Comparison of ENCODE assay signal across 10 cellular contexts in the genomic region with DNA sequence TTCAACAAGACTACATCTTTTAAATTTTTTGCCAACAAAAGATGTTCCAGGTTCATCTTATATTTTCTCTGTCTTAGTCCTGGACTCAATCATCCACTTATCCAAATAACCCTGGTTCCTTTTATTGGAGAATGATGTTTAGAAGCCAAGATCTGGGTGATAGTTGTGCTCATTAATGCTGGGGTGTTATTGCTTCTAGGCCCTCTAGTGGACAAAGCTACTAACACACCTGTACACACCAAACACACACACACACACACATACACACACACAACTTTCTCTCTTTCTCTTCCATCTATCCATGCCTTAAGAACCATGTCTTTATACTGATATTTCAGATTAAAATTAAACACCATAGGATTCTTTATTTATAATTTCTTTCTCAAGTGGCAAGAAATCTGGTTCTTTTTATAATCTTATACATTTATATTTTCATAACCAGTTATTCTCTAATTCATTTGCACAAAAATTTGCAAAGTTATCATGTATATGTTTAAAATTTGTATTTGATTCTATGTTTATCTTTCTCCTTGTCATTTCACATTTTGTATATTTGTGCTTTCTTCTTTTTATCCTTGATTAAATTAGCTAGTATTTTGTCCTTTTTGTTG.
DNase-seq lines count a peak whose midpoint lies in the region; ATAC-seq, FAIRE-seq and TF ChIP-seq lines count a peak whose summit lies in the region.
"Had no signal": no experiment of that assay in that cellular context is flagged by ENCODE, and none has a peak within 500 bp of the region (broad histone marks: within the 10 kb centered on the region; RNA-seq: fewer than 3 reads in every experiment).

No MANE protein-coding gene starts in this region.

- intact Hi-C loops in esophagus squamous epithelium (cut with DNase I), result no loop called here

- DNase-seq in BJ (ENCODE audit: low read depth) (no peak), GM19239 (ENCODE audit: insufficient read length, low spot score) (no peak), RWPE1 (ENCODE audit: low spot score) (no peak), glomerular visceral epithelial cell (ENCODE audit: extremely low spot score) (peak; percentile 36), islet precursor cell (no peak), COR-L47 (lab: John Stamatoyannopoulos, UW) (no peak), esophagus squamous epithelium (lab: John Stamatoyannopoulos, UW) (no peak)
- DNase-seq: NCI-H2029 treated with DMSO at 0.1 percent for 48 hours had no signal

- H3K4me3 ChIP-seq in BJ (ENCODE audit: low read depth, low read length) (no peak overlapping the region), esophagus squamous epithelium (no peak overlapping the region)
- H3K4me3 ChIP-seq: suprapubic skin had no signal

- no peak for ATAC-seq in GM21515 (IDR thresholded peaks at IDR 0.05; ENCODE audit: unreplicated experiment)

- TF ChIP-seq CTCF in BJ (IDR thresholded peaks at IDR 0.05; ENCODE audit: insufficient read depth, low read depth, low read length), result peak; percentile 36
- TF ChIP-seq CTCF in RWPE1 (conservative IDR thresholded peaks at IDR 0.05; ENCODE audit: low read depth), result peak; percentile 31
- peak in 3 of 6 experiments; percentile 7 to 47 (median 12) for TF ChIP-seq CTCF in esophagus squamous epithelium (IDR thresholded peaks at IDR 0.05)

- H3K27ac ChIP-seq in RWPE1 (no peak overlapping the region), esophagus squamous epithelium (no peak overlapping the region)
- H3K27ac ChIP-seq: suprapubic skin had no signal

- H3K27me3 ChIP-seq in BJ (ENCODE audit: control insufficient read depth, insufficient read depth, low read length), result peaks cover 2% of the 10 kb centered on the region; the same call in 1 of the 2 replicates
- H3K27me3 ChIP-seq in esophagus squamous epithelium, result peaks cover 0 to 18% (median 0%) of the 10 kb centered on the region in 4 donors
- H3K27me3 ChIP-seq: suprapubic skin had no signal

- H3K9me3 ChIP-seq in esophagus squamous epithelium, result no peaks in the 10 kb centered on the region
- H3K9me3 ChIP-seq: suprapubic skin had no signal

- CTCF ChIA-PET in BJ (lab: Yijun Ruan, JAX), result interaction anchor here (0.6 to 1.4 kb wide), 4 partner anchors 9 to 280 kb away, joined by 3 to 4 read pairs (median 3); no protein-coding TSS in a partner anchor
- CTCF ChIA-PET in RWPE1 (lab: Yijun Ruan, JAX), result interaction anchor here (0.6 kb wide), 1 partner anchor 1044 kb away, joined by 3 read pairs; no protein-coding TSS in a partner anchor

- POLR2A ChIA-PET in BJ (lab: Charles Lee) (no interaction called here), RWPE1 (lab: Yijun Ruan, JAX; ENCODE audit: low non-redundant PET) (no interaction called here)

- H3K36me3 ChIP-seq in BJ (ENCODE audit: control insufficient read depth, insufficient read depth, low read length) (no peaks in the 10 kb centered on the region), esophagus squamous epithelium (no peaks in the 10 kb centered on the region)
- H3K36me3 ChIP-seq: suprapubic skin had no signal

- H3K4me1 ChIP-seq in esophagus squamous epithelium, result no peaks in the 10 kb centered on the region
- H3K4me1 ChIP-seq: suprapubic skin had no signal

- no peak for TF ChIP-seq POLR2A in esophagus squamous epithelium (IDR thresholded peaks at IDR 0.05)

- peak; percentile 48 for FAIRE-seq in GM19239 (lab: Jason Lieb, UNC)
